In the genomic region with DNA sequence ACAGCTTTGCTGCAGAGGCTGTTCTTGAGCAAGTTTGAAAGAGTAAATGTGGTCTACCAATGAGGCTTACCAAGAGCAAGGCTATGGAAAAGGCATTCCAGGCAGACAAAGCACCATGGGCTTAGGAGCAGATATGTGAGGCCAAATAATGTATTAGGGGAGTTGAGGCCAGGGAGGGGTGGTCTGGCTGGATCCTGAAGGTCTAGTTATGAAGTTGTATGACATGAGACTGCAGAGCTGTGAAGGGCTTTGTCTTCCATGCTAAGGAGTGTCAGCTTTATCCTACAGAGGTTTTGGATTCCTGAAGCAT, we compare ENCODE assay signal across 1 cellular context.
TF ChIP-seq lines count a peak whose summit lies in the region.

No MANE protein-coding gene starts in this region.

TF ChIP-seq in IMR-90, 13 proteins besides CTCF, POLR2A, EP300 and RAD21 (continued from another document):
- TF ChIP-seq, protein P1, sequence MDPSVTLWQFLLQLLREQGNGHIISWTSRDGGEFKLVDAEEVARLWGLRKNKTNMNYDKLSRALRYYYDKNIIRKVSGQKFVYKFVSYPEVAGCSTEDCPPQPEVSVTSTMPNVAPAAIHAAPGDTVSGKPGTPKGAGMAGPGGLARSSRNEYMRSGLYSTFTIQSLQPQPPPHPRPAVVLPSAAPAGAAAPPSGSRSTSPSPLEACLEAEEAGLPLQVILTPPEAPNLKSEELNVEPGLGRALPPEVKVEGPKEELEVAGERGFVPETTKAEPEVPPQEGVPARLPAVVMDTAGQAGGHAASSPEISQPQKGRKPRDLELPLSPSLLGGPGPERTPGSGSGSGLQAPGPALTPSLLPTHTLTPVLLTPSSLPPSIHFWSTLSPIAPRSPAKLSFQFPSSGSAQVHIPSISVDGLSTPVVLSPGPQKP (IDR thresholded peaks at IDR 0.05; ENCODE audit: borderline replicate concordance, low read depth, low read length): no peak
- TF ChIP-seq RCOR1 (IDR thresholded peaks at IDR 0.05; ENCODE audit: insufficient replicate concordance, low read length): no peak
- TF ChIP-seq FOS (IDR thresholded peaks at IDR 0.05; ENCODE audit: low read depth, low read length): no peak
- no peak for TF ChIP-seq SMC3 (IDR thresholded peaks at IDR 0.05; ENCODE audit: low read depth, low read length)
